ENCODE assay signal across 10 cellular contexts in the genomic region with DNA sequence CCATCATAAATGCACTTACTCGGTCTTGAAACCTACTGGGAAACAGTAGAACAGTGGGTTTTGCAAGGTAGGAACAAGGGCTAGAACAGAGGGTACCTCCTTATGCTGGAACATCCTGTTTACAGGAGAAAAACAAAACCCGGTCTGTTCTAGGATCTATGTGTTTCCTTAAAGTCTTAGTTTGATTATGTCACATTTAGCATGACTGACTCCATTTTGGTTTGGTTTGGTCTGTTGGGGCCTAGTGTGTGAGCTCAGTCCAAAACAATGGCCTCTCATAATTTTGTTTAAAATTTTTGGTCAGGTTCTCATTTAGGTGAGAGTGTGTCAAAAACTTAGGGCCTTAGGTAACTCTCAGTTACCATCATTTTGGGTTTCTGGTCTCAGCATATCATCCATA.
"Had no signal": no experiment of that assay in that cellular context is flagged by ENCODE, and none has a peak within 500 bp of the region (broad histone marks: within the 10 kb centered on the region; RNA-seq: fewer than 3 reads in every experiment).

No MANE protein-coding gene starts in this region.

- H3K27ac ChIP-seq: GM23248 had no signal

- H3K36me3 ChIP-seq: HAP-1 had no signal

- H3K4me3 Mint-ChIP-seq: H9, HFFc6 had no signal

- H3K9ac ChIP-seq: GM23248 had no signal

- H3K9me3 ChIP-seq: HAP-1 had no signal

- H3K27ac Mint-ChIP-seq: H9, HFFc6 had no signal

- H3K4me3 ChIP-seq: GM23248, HAP-1 had no signal

- ATAC-seq: HCT116 had no signal

- H2AFZ ChIP-seq: GM23248 had no signal

- FAIRE-seq: H1, H54 had no signal

- DNase-seq: GM23248, GOT3, H7, H9, HCEC 1CT, HFFc6 had no signal
